Comparison of ENCODE assay signal across 32 cellular contexts in the genomic region with DNA sequence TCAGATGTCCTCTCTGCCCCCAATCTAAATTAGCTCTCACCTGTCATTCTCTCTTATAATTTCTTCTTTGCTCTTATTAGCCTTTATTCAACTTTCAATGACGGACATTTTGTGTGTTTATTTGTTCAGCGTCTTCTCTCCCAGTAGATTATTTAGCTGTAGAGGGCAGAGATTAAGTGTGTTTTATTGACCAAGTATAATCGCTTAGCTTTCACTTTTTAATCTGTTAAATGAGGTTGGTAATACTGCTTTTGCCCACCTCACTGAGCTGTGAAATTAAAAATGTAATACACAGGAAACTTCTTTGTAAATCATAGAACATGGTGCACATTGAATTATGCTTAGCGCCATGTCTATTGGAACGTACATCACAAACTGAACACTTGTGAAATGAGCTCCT. TPM values are rescaled to one million over a fixed set of nuclear protein-coding genes. Genes with fewer than 3 reads are reported as not detected.
"Had no signal": no experiment of that assay in that cellular context is flagged by ENCODE, and none has a peak within 500 bp of the region (broad histone marks: within the 10 kb centered on the region; RNA-seq: fewer than 3 reads in every experiment).

No MANE protein-coding gene starts in this region.

- H3K9me3 ChIP-seq: gastrocnemius medialis had no signal

- H3K27ac ChIP-seq: brain microvascular endothelial cell, coronary artery, dorsolateral prefrontal cortex, esophagus muscularis mucosa, foreskin keratinocyte, gastrocnemius medialis, heart left ventricle, WERI-Rb-1 had no signal

- DNase-seq: activated B cell treated with CpG ODN at 0.5 μM for 24 hours; activated CD4-positive, alpha-beta T cell treated with anti-CD3 and anti-CD28 coated beads for 48 hours; activated CD4-positive, alpha-beta T cell treated with anti-CD3 and anti-CD28 coated beads, Interleukin-2, amount 50 U/mL, for 1 hour; activated CD4-positive, alpha-beta T cell treated with anti-CD3 and anti-CD28 coated beads, Interleukin-2, amount 50 U/mL, for 48 hours; activated CD8-positive, alpha-beta memory T cell treated with anti-CD3 and anti-CD28 coated beads for 24 hours; activated CD8-positive, alpha-beta T cell treated with anti-CD3 and anti-CD28 coated beads for 36 hours; activated effector memory CD4-positive, alpha-beta T cell treated with Interleukin-2 at 50 U/mL for 16 hours; activated gamma-delta T cell treated with Interleukin-2 at 50 U/mL for 16 hours; activated naive CD4-positive, alpha-beta T cell treated with anti-CD3 and anti-CD28 coated beads, Interleukin-2, amount 50 U/mL, for 16 hours; activated naive CD4-positive, alpha-beta T cell treated with Interleukin-2 at 50 U/mL for 16 hours; activated T-cell treated with anti-CD3 and anti-CD28 coated beads, Interleukin-2, amount 50 U/mL, for 4 hours; amniotic stem cell; anterior cingulate cortex; brain microvascular endothelial cell; dorsolateral prefrontal cortex; effector memory CD4-positive, alpha-beta T cell; erythroblast; foreskin keratinocyte; gastrocnemius medialis; glutamatergic neuron; heart left ventricle; T1000; WERI-Rb-1 had no signal

- H3K27me3 ChIP-seq: brain microvascular endothelial cell, dorsolateral prefrontal cortex, esophagus muscularis mucosa, foreskin keratinocyte, gastrocnemius medialis, heart left ventricle had no signal

- FAIRE-seq: astrocyte had no signal

- H3K36me3 ChIP-seq: brain microvascular endothelial cell, esophagus muscularis mucosa, gastrocnemius medialis, heart left ventricle, WERI-Rb-1 had no signal

- H3K4me1 ChIP-seq: foreskin keratinocyte, gastrocnemius medialis, heart left ventricle had no signal

- ATAC-seq: activated CD4-positive, CD25-positive, alpha-beta regulatory T cell treated with anti-CD3 and anti-CD28 coated beads, Interleukin-2, amount 50 U/mL, for 24 hours; activated CD8-positive, alpha-beta T cell treated with anti-CD3 and anti-CD28 coated beads for 36 hours; activated T-cell treated with anti-CD3 and anti-CD28 coated beads, Interleukin-2, amount 50 U/mL, for 4 hours; activated T-helper 17 cell treated with anti-CD3 and anti-CD28 coated beads, Interleukin-2, amount 50 U/mL, for 72 hours; foreskin keratinocyte; gastrocnemius medialis; heart left ventricle had no signal

- H3K4me3 ChIP-seq: coronary artery, dorsolateral prefrontal cortex, esophagus muscularis mucosa, gastrocnemius medialis, heart left ventricle had no signal

RNA-seq across cellular contexts. Expression of a gene that starts 3.5 kb away (rescaled TPM):
- total RNA-seq: activated B cell treated with CpG ODN at 0.5 μM for 24 hours; activated CD8-positive, alpha-beta T cell treated with anti-CD3 and anti-CD28 coated beads for 36 hours; astrocyte; bronchial epithelial cell; cardiac septum; cerebellum; dorsolateral prefrontal cortex; esophagus muscularis mucosa; gastrocnemius medialis; heart left ventricle had no signal
- polyA plus RNA-seq: adipose tissue, heart left ventricle had no signal
